In the genomic region with DNA sequence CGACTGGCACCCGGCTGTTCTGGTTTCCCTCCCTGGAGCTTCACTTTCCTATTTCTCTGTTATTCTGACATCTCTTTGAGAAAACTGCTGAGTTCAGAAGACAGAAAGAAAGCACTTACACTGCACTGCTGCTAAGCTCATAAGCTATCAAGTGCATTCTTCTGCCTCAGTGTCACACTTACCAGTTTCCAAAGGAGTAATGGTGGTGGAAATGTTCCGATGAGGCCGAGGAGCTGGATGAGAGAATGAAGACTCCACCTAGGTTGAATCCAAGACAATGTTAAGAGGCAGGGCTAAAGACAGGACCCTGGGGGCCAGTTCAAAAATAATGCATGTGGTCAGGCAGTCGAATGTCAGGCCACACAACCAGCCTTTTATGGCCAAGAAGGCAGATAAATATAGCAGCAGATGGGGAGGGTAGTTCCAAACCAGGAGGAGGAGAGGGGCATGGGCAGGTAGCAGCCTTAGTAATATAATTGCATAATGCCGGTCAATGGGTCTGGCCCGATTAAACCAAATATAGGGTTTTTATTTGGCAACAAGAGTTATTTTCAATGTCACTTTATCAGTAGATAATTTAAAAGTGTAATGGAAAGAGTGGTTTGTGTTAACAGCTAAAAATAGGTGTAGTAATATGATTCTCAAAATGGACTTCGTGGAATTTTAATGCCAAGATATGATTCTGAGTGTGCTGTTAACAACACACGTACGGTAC, we compare ENCODE assay signal across 15 cellular contexts. TPM values are rescaled to one million over a fixed set of nuclear protein-coding genes. Genes with fewer than 3 reads are reported as not detected.
DNase-seq lines count a peak whose midpoint lies in the region; ATAC-seq and TF ChIP-seq lines count a peak whose summit lies in the region.
"Had no signal": no experiment of that assay in that cellular context is flagged by ENCODE, and none has a peak within 500 bp of the region (broad histone marks: within the 10 kb centered on the region; RNA-seq: fewer than 3 reads in every experiment).

A gene (minus strand): TSS at position 348 of the 715 bp plus-strand sequence. CDS start 4,745 bp downstream, outside the sequence.

- H3K9me3 Mint-ChIP-seq in nephron = no peaks in the 10 kb centered on the region

- TF ChIP-seq POLR2A in heart left ventricle (IDR thresholded peaks at IDR 0.05) = peak in 1 of 2 donors; percentile 63

- no peaks in the 10 kb centered on the region for H3K27me3 ChIP-seq in heart left ventricle

- no peaks in the 10 kb centered on the region for H3K9me3 ChIP-seq in heart left ventricle

- 28 to 41% (median 38%) methylated on average over 10 of the region's 10 CpGs for WGBS in heart left ventricle, 4 donors

- H3K4me1 Mint-ChIP-seq in nephron = peaks cover 48% of the 10 kb centered on the region

- TF ChIP-seq CTCF in heart left ventricle (IDR thresholded peaks at IDR 0.05) = no peak
- TF ChIP-seq CTCF in nephron (IDR thresholded peaks at IDR 0.05; ENCODE audit: unreplicated experiment in 3 of 3) = no peak

- ATAC-seq in heart left ventricle (peak; percentile 75 to 86 (median 79)), GM21367 (IDR thresholded peaks at IDR 0.05; ENCODE audit: unreplicated experiment) (no peak)
- ATAC-seq: HCT116; naive thymus-derived CD4-positive, alpha-beta T cell; stimulated activated naive CD8-positive, alpha-beta T cell treated with anti-CD3 and anti-CD28 coated beads, Interleukin-15, Interleukin-2, amounts not matched to agents 100 U/mL and 50 U/mL, for 24 hours had no signal

- DNase-seq in heart left ventricle (peak in 4 of 5 donors; percentile 53 to 65 (median 58)), occipital lobe (lab: John Stamatoyannopoulos, UW) (no peak), AG08395 (ENCODE audit: low spot score) (no peak), KG1 (lab: John Stamatoyannopoulos, UW) (no peak)
- DNase-seq: C1 segment of cervical spinal cord; naive thymus-derived CD4-positive, alpha-beta T cell; NCI-H1092; stimulated activated CD4-positive, alpha-beta T cell treated with anti-CD3 and anti-CD28 coated beads, Interleukin-4, amount 100 ng/mL, for 1 hour; stimulated activated naive CD8-positive, alpha-beta T cell treated with anti-CD3 and anti-CD28 coated beads, Interleukin-15, Interleukin-2, amounts not matched to agents 100 U/mL and 50 U/mL, for 24 hours had no signal

- H3K27ac ChIP-seq in angular gyrus (ENCODE audit: low read depth, low read length) = peak within 1 kb of the TSS; percentile 31
- H3K27ac ChIP-seq in heart left ventricle = peak within 1 kb of the TSS; percentile 77 to 97 (median 90)
- peak within 1 kb of the TSS; percentile 76 for H3K27ac ChIP-seq in temporal lobe (ENCODE audit: low read depth, low read length)

- peaks cover 0 to 25% (median 0%) of the 10 kb centered on the region in 12 donors for H3K4me1 ChIP-seq in heart left ventricle

- H3K36me3 Mint-ChIP-seq in nephron (ENCODE audit: low read depth) = no peaks in the 10 kb centered on the region

- peak within 1 kb of the TSS; percentile 38 to 87 (median 67) for H3K27ac Mint-ChIP-seq in nephron
- H3K27ac Mint-ChIP-seq: naive thymus-derived CD4-positive, alpha-beta T cell had no signal

- intact Hi-C loops in heart left ventricle (cut with DNase I) = loop anchor here in 4 of 10 donors (2.0 to 10.0 kb wide), 4 partner anchors 27 to 65 kb away; a partner anchor contains a TSS

- peaks cover 0 to 17% (median 5%) of the 10 kb centered on the region in 9 donors for H3K36me3 ChIP-seq in heart left ventricle

- peak within 1 kb of the TSS; percentile 22 to 84 (median 61) for H3K4me3 Mint-ChIP-seq in nephron
- H3K4me3 Mint-ChIP-seq: naive thymus-derived CD4-positive, alpha-beta T cell had no signal

- H3K27me3 Mint-ChIP-seq in nephron (ENCODE audit: low read depth) = no peaks in the 10 kb centered on the region

- H3K4me3 ChIP-seq in heart left ventricle = peak within 1 kb of the TSS; percentile 4 to 70 (median 60)

RNA-seq across cellular contexts. Expression of the gene that starts here (rescaled TPM):
- total RNA-seq in heart left ventricle = 1,000 to 10,000 TPM in 4 of 9 donors, 100 to 1,000 TPM in 5; 393 to 1,344 (median 852) TPM
- 100 to 1,000 TPM; 112 to 262 TPM for polyA plus RNA-seq in heart left ventricle
- 1.5 TPM for total RNA-seq in temporal lobe
- 2.3 TPM for total RNA-seq in occipital lobe
- total RNA-seq: RPMI7951 had no signal

Comparison
In these comparisons a context has a peak if more than half of its experiments do, and no peak if none do; other contexts are left out.
1. RNA of the gene that starts here (total RNA-seq): 393 to 1,344 TPM in heart left ventricle; 2.3 TPM in occipital lobe (single experiment) and 1.5 TPM in temporal lobe (single experiment); every median in the first group is over 100 times any median in the second.
2. H3K27ac ChIP-seq: peak in every context shown above with its lines; median percentile 90 in heart left ventricle; 76 in temporal lobe; 31 in angular gyrus.
3. DNase-seq: peak in heart left ventricle (4 of 5); none in occipital lobe (single experiment), AG08395 (single experiment) and KG1 (single experiment).